ENCODE assay signal across 1 cellular context in the genomic region with DNA sequence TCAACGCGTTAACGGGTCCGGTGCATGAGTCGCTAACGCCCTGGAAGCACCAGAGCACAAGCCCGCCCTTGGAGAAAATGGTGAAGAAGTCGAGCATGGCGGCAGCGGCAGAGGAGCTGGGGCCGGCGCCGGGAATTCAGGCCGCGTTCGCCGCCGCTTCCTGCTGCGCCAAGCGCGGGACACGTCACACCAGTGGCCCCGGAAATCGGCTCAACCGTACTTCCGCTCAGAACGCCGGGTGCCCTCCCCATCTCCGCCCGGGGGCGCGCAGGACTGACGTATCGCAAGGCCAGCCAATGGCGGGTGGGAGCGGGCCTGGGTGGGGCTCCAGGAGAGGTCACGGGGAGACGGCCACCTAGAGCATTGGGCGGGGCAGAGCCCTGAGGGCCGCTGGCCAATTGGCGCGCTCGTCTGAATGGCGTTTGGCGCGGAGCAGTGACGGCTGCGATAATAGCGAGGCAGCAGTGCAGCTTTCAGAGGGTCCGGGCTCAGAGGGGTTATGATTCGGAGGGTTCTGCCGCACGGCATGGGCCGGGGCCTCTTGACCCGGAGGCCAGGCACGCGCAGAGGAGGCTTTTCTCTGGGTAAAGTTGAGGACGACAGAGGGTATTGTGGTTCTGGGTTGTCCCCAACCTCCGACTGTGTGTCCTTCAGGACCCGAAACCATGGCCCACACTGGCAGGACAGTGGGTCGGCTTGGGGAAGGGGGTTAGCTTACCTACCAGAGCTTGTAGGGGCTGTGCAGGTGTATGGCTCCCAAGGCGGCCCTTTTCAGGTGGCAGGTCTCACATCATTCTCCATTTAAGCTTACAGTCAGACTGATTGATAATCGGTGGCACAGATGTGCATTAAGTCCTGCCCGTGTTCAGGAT.
TF ChIP-seq lines count a peak whose summit lies in the region.

Gene FOXRED1, plus strand, starts transcription at position 447 of the 872 bp plus-strand sequence. Its CDS starts 53 bp downstream, at position 500.
A gene with protein sequence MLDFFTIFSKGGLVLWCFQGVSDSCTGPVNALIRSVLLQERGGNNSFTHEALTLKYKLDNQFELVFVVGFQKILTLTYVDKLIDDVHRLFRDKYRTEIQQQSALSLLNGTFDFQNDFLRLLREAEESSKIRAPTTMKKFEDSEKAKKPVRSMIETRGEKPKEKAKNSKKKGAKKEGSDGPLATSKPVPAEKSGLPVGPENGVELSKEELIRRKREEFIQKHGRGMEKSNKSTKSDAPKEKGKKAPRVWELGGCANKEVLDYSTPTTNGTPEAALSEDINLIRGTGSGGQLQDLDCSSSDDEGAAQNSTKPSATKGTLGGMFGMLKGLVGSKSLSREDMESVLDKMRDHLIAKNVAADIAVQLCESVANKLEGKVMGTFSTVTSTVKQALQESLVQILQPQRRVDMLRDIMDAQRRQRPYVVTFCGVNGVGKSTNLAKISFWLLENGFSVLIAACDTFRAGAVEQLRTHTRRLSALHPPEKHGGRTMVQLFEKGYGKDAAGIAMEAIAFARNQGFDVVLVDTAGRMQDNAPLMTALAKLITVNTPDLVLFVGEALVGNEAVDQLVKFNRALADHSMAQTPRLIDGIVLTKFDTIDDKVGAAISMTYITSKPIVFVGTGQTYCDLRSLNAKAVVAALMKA (minus strand): TSS at position 188 of the 872 bp plus-strand sequence. CDS start 91 bp downstream, at position 97.

TF ChIP-seq in H1, 55 proteins besides CTCF, POLR2A, EP300 and RAD21 (continues in another document):
- TF ChIP-seq RXRA (IDR thresholded peaks at IDR 0.05; ENCODE audit: insufficient read depth, low read depth, low read length) (no peak), JUN (IDR thresholded peaks at IDR 0.05; ENCODE audit: low read depth, low read length) (no peak), RBBP5 (IDR thresholded peaks at IDR 0.05; ENCODE audit: borderline replicate concordance, low read depth, low read length) (no peak), ZNF274 (IDR thresholded peaks at IDR 0.05; ENCODE audit: borderline replicate concordance, extremely low read depth, low read length) (no peak), JUND (IDR thresholded peaks at IDR 0.05; ENCODE audit: low read length) (0 out of 2 replicates have a peak, but pooled peaks have one; percentile 32), SIX5 (IDR thresholded peaks at IDR 0.05; ENCODE audit: low read depth, low read length) (no peak), HDAC6 (IDR thresholded peaks at IDR 0.05; ENCODE audit: low read depth, low read length) (no peak), NRF1 (IDR thresholded peaks at IDR 0.05; ENCODE audit: low read depth, low read length) (no peak), TCF12 (IDR thresholded peaks at IDR 0.05; ENCODE audit: low read depth, low read length) (no peak), FOSL1 (IDR thresholded peaks at IDR 0.05; ENCODE audit: insufficient read depth, low read depth, low read length) (no peak), PHF8 (conservative IDR thresholded peaks at IDR 0.05; ENCODE audit: low read depth, low read length) (peak; percentile 87), SIN3A (conservative IDR thresholded peaks at IDR 0.05 in 1 of 2, IDR thresholded peaks at IDR 0.05 in 1 of 2; ENCODE audit: low read depth in 1 of 2, low read length in 2 of 2) (peak; percentile 30 to 80; a peak in 2 of 4 replicates), ATF2 (IDR thresholded peaks at IDR 0.05; ENCODE audit: low read length) (no peak), SP2 (IDR thresholded peaks at IDR 0.05; ENCODE audit: low read length) (no peak), HDAC2 (IDR thresholded peaks at IDR 0.05; ENCODE audit: borderline replicate concordance in 1 of 2, low read depth in 2 of 2, low read length in 2 of 2) (no peak), BACH1 (IDR thresholded peaks at IDR 0.05; ENCODE audit: low read length) (no peak), CBX8 (IDR thresholded peaks at IDR 0.05; ENCODE audit: borderline replicate concordance, low read depth, low read length) (no peak), RFX5 (IDR thresholded peaks at IDR 0.05; ENCODE audit: borderline replicate concordance, low read depth, low read length) (no peak), POU5F1 (IDR thresholded peaks at IDR 0.05; ENCODE audit: low read depth, low read length) (no peak), SP4 (IDR thresholded peaks at IDR 0.05; ENCODE audit: low read length) (no peak), TBP (IDR thresholded peaks at IDR 0.05; ENCODE audit: low read depth, low read length) (peak; percentile 92), USF2 (IDR thresholded peaks at IDR 0.05; ENCODE audit: low read length) (peak; percentile 88), SIRT6 (IDR thresholded peaks at IDR 0.05; ENCODE audit: low read length) (no peak), CTBP2 (IDR thresholded peaks at IDR 0.05; ENCODE audit: borderline replicate concordance, insufficient read depth, insufficient read length, low read length) (no peak), BCL11A (IDR thresholded peaks at IDR 0.05; ENCODE audit: low read depth in 2 of 2, low read length in 2 of 2) (no peak), EZH2 (IDR thresholded peaks at IDR 0.05; ENCODE audit: low read depth, low read length, severe bottlenecking) (no peak), TAF1 (IDR thresholded peaks at IDR 0.05; ENCODE audit: low read depth, low read length) (peak; percentile 94), KDM5A (IDR thresholded peaks at IDR 0.05; ENCODE audit: low read length) (peak; percentile 95), YY1 (IDR thresholded peaks at IDR 0.05; ENCODE audit: low read depth, low read length) (peak; percentile 86), TEAD4 (IDR thresholded peaks at IDR 0.05; ENCODE audit: low read depth, low read length) (no peak), SP1 (IDR thresholded peaks at IDR 0.05; ENCODE audit: low read depth, low read length) (peak; percentile 89), CHD1 (IDR thresholded peaks at IDR 0.05; ENCODE audit: low read depth, low read length) (no peak), E2F6 (IDR thresholded peaks at IDR 0.05) (no peak), TAF7 (optimal IDR thresholded peaks at IDR 0.05; ENCODE audit: borderline replicate concordance, low read depth, low read length) (peak; percentile 92), SRF (IDR thresholded peaks at IDR 0.05; ENCODE audit: low read depth, low read length) (peak; percentile 78), CHD2 (IDR thresholded peaks at IDR 0.05; ENCODE audit: low read length) (peak; percentile 78), SUZ12 (IDR thresholded peaks at IDR 0.05; ENCODE audit: low read length) (no peak), CREB1 (IDR thresholded peaks at IDR 0.05) (peak; percentile 98), CHD7 (IDR thresholded peaks at IDR 0.05; ENCODE audit: insufficient replicate concordance, low read length) (no peak), CBX5 (IDR thresholded peaks at IDR 0.05; ENCODE audit: low read depth, low read length) (no peak), GTF2F1 (IDR thresholded peaks at IDR 0.05; ENCODE audit: borderline replicate concordance, low read depth, low read length) (peak; percentile 32; the same call in 1 of the 2 replicates), MAFK (IDR thresholded peaks at IDR 0.05; ENCODE audit: low read depth, low read length) (no peak), SAP30 (IDR thresholded peaks at IDR 0.05; ENCODE audit: insufficient read depth, insufficient replicate concordance, low read length) (peak; percentile 52), RNF2 (IDR thresholded peaks at IDR 0.05; ENCODE audit: borderline replicate concordance, low read depth, low read length, missing control alignments, poor library complexity, severe bottlenecking) (no peak), ASH2L (IDR thresholded peaks at IDR 0.05; ENCODE audit: low read length) (peak; percentile 61), POLR2AphosphoS5 (IDR thresholded peaks at IDR 0.05; ENCODE audit: low read depth, low read length) (peak; percentile 90), BRCA1 (IDR thresholded peaks at IDR 0.05; ENCODE audit: low read depth, low read length) (no peak; the same call in 1 of the 2 replicates), KDM1A (IDR thresholded peaks at IDR 0.05; ENCODE audit: borderline replicate concordance, low read length) (no peak)
- TF ChIP-seq, protein P1, sequence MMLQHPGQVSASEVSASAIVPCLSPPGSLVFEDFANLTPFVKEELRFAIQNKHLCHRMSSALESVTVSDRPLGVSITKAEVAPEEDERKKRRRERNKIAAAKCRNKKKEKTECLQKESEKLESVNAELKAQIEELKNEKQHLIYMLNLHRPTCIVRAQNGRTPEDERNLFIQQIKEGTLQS (IDR thresholded peaks at IDR 0.05; ENCODE audit: insufficient read depth, low read depth, low read length), result peak; percentile 75
